ENCODE assay signal across 8 cellular contexts in genomic region chr5:88672644-88673493, GRCh38.
A peak's percentile ranks its signal among the peaks of the same experiment; 100 is the strongest.
DNase-seq lines count a peak whose midpoint lies in the region; ATAC-seq and TF ChIP-seq lines count a peak whose summit lies in the region.

No MANE protein-coding gene starts in this region.

- TF ChIP-seq CTCF in SK-N-SH (IDR thresholded peaks at IDR 0.05) (no peak), dorsolateral prefrontal cortex (IDR thresholded peaks at IDR 0.05 in 54 of 56, conservative IDR thresholded peaks at IDR 0.05 in 2 of 56; ENCODE audit: low read depth in 1 of 56, partially characterized antibody in 56 of 56) (peak in 10 of 56 donors; percentile 4 to 32 (median 15))

- H2AFZ ChIP-seq in SK-N-SH (ENCODE audit: low read depth): no peak overlapping the region

- H3K9me2 ChIP-seq in SK-N-SH: no peaks in the 10 kb centered on the region

- 13% methylated on average over 17 of the region's 44 CpGs for WGBS in SK-N-SH (ENCODE audit: low lambda C conversion rate)

- POLR2A ChIA-PET in SK-N-SH (lab: Yijun Ruan, JAX): no interaction called here

- H3K27ac ChIP-seq in SK-N-SH (ENCODE audit: low read depth in 2 of 2, low read length in 1 of 2): no peak overlapping the region
- H3K27ac ChIP-seq in dorsolateral prefrontal cortex: peak overlapping the region; percentile 91 to 100 (median 99)

- no peak for TF ChIP-seq EP300 in SK-N-SH (IDR thresholded peaks at IDR 0.05; ENCODE audit: borderline replicate concordance in 1 of 2, low read depth in 1 of 2, low read length in 1 of 2)

- no peaks in the 10 kb centered on the region for H4K20me1 ChIP-seq in SK-N-SH (ENCODE audit: insufficient read depth)

- intact Hi-C loops in dorsolateral prefrontal cortex (cut with DNase I): loop anchor here (5.0 to 10.0 kb wide), 3 partner anchors 186 to 408 kb away; partner anchors contain the start of gene TMEM161B (in 1 of the 2)

- no peak for ATAC-seq in SK-N-SH treated with all-trans-retinoic acid at 6 μM for 48 hours
- ATAC-seq in GM21786 (IDR thresholded peaks at IDR 0.05; ENCODE audit: unreplicated experiment): no peak

- H3K9me3 ChIP-seq in SK-N-SH: no peaks in the 10 kb centered on the region

- H3K4me2 ChIP-seq in SK-N-SH: no peak overlapping the region

- DNase-seq in SK-N-SH (no peak), OCI-M2 (lab: John Stamatoyannopoulos, UW; ENCODE audit: unreplicated experiment) (peak; percentile 14), dorsolateral prefrontal cortex (peak; percentile 55 to 88 (median 82)), pons (ENCODE audit: low spot score) (peak; percentile 98), AG08396 (ENCODE audit: low spot score) (no peak)
- DNase-seq in stimulated activated CD4-positive, alpha-beta T cell treated with anti-CD3 and anti-CD28 coated beads, Interleukin-2, amount 100 ng/mL, for 48 hours: no peak

- H3K4me3 ChIP-seq in SK-N-SH (ENCODE audit: low read depth in 2 of 2, low read length in 1 of 2) (no peak overlapping the region), dorsolateral prefrontal cortex (peak overlapping the region; percentile 51 to 93 (median 78))

- no peak overlapping the region for H3K9ac ChIP-seq in SK-N-SH

- H3K36me3 ChIP-seq in SK-N-SH (replicated peaks in 1 of 2; ENCODE audit: control insufficient read depth in 1 of 2, insufficient read depth in 2 of 2, low read length in 1 of 2): no peaks in the 10 kb centered on the region

- H3K27me3 ChIP-seq in SK-N-SH (ENCODE audit: insufficient read depth) (peaks cover 74% of the 10 kb centered on the region), dorsolateral prefrontal cortex (peaks cover 0 to 27% (median 0%) of the 10 kb centered on the region in 45 donors)

- TF ChIP-seq RAD21 in SK-N-SH (IDR thresholded peaks at IDR 0.05; ENCODE audit: low read length): no peak

- H3K79me2 ChIP-seq in SK-N-SH (ENCODE audit: insufficient read depth): no peaks in the 10 kb centered on the region

- peaks cover 0 to 13% of the 10 kb centered on the region in 2 experiments; a peak in 1 of 4 replicates for H3K4me1 ChIP-seq in SK-N-SH (ENCODE audit: control insufficient read depth in 1 of 2, insufficient read depth in 2 of 2, low read depth in 1 of 2, low read length in 1 of 2)

- CTCF ChIA-PET in SK-N-SH (lab: Yijun Ruan, JAX): interaction anchor here (1.1 to 2.6 kb wide), 3 partner anchors 9 to 891 kb away, joined by 4 to 14 read pairs (median 6); no protein-coding TSS in a partner anchor

- H3F3A ChIP-seq in SK-N-SH (replicated peaks; ENCODE audit: insufficient read depth): peaks cover 4% of the 10 kb centered on the region

TF ChIP-seq in SK-N-SH, 30 proteins besides CTCF, POLR2A, EP300 and RAD21:
- TF ChIP-seq ELF1 (IDR thresholded peaks at IDR 0.05): no peak
- peak; percentile 59; the same call in 1 of the 2 replicates for TF ChIP-seq EZH2phosphoT487 (IDR thresholded peaks at IDR 0.05; ENCODE audit: borderline replicate concordance, low read depth)
- no peak for TF ChIP-seq TAF1 (IDR thresholded peaks at IDR 0.05; ENCODE audit: borderline replicate concordance, low read depth, low read length)
- TF ChIP-seq TCF12 (IDR thresholded peaks at IDR 0.05): no peak

TF ChIP-seq in SK-N-SH treated with all-trans-retinoic acid at 6 μM for 48 hours, 23 proteins besides CTCF, POLR2A, EP300 and RAD21:
- no peak for TF ChIP-seq CSDC2 (CRISPR knock-in tag; IDR thresholded peaks at IDR 0.05)
- no peak for TF ChIP-seq ARNTL (CRISPR knock-in tag; IDR thresholded peaks at IDR 0.05; ENCODE audit: borderline replicate concordance, low read depth)
- no peak for TF ChIP-seq PPARA (CRISPR knock-in tag; IDR thresholded peaks at IDR 0.05; ENCODE audit: borderline replicate concordance)
- TF ChIP-seq ESRRG (CRISPR knock-in tag; IDR thresholded peaks at IDR 0.05): no peak
- no peak for TF ChIP-seq ZFP30 (CRISPR knock-in tag; IDR thresholded peaks at IDR 0.05)
- no peak for TF ChIP-seq GLIS3 (CRISPR knock-in tag; IDR thresholded peaks at IDR 0.05)
- TF ChIP-seq TCF4 (CRISPR knock-in tag; IDR thresholded peaks at IDR 0.05; ENCODE audit: borderline replicate concordance): no peak
- no peak for TF ChIP-seq ZC3H10 (CRISPR knock-in tag; IDR thresholded peaks at IDR 0.05)
- no peak for TF ChIP-seq CREB5 (CRISPR knock-in tag; IDR thresholded peaks at IDR 0.05; ENCODE audit: low read depth)
- TF ChIP-seq ISL1 (CRISPR knock-in tag; IDR thresholded peaks at IDR 0.05): no peak
- TF ChIP-seq OSR1 (CRISPR knock-in tag; IDR thresholded peaks at IDR 0.05): no peak

Comparison
In these comparisons a context has a peak if more than half of its experiments do, and no peak if none do; other contexts are left out.
1. DNase-seq: peak in OCI-M2 (single experiment), dorsolateral prefrontal cortex (10 of 10) and pons (single experiment); none in SK-N-SH (single experiment), stimulated activated CD4-positive, alpha-beta T cell treated with anti-CD3 and anti-CD28 coated beads, Interleukin-2, amount 100 ng/mL, for 48 hours (0 of 2) and AG08396 (single experiment).
2. H3K27ac ChIP-seq: peak in dorsolateral prefrontal cortex (59 of 59); none in SK-N-SH (0 of 2).
3. H3K4me3 ChIP-seq: peak in dorsolateral prefrontal cortex (59 of 59); none in SK-N-SH (0 of 2).